Comparison of ENCODE assay signal across 24 cellular contexts in the genomic region with DNA sequence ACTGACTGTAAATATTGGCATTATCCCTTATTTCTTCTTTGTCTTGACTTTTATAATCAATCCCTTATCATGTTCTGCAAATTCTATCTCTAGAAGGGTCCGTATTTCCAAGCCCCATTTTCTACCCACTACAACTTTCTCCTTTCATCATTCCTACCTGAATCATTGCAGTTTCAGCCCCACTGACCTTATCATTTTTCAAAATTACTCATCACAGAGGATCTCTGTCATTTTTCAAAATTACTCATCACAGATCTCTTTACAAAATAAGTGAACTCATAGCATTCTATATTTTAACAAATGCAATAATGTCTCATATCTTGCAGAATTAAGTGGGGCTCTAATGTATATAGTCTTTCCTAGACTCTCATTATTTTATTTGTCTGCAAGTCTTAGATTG.
"Had no signal": no experiment of that assay in that cellular context is flagged by ENCODE, and none has a peak within 500 bp of the region (broad histone marks: within the 10 kb centered on the region; RNA-seq: fewer than 3 reads in every experiment).

No MANE protein-coding gene starts in this region.

- H3K4me3 ChIP-seq: ascending aorta, gastrocnemius medialis, hepatocyte, right lobe of liver, tibial nerve had no signal

- H3K27ac Mint-ChIP-seq: activated CD4-positive, alpha-beta memory T cell treated with anti-CD3 and anti-CD28 coated beads for 36 hours; activated CD4-positive, alpha-beta T cell treated with anti-CD3 and anti-CD28 coated beads, Interleukin-2, amount 10 ng/mL, durations not matched to agents 24 days and 14 days; activated naive CD8-positive, alpha-beta T cell; activated T-helper 2 cell treated with anti-CD3 and anti-CD28 coated beads, Interferon-gamma antibody, Interleukin-2, Interleukin-4, amounts not matched to agents 10 μg/mL and 5 μg/mL and 100 μg/mL, durations not matched to agents 14 hours and 24 hours and 36 hours; brain; effector memory CD8-positive, alpha-beta T cell; naive B cell; nephron progenitor cell had no signal

- H3K9me3 Mint-ChIP-seq: activated CD4-positive, alpha-beta memory T cell treated with anti-CD3 and anti-CD28 coated beads for 36 hours; activated CD4-positive, alpha-beta T cell treated with anti-CD3 and anti-CD28 coated beads, Interleukin-2, amount 10 ng/mL, durations not matched to agents 24 days and 14 days; activated T-helper 2 cell treated with anti-CD3 and anti-CD28 coated beads, Interferon-gamma antibody, Interleukin-2, Interleukin-4, amounts not matched to agents 10 μg/mL and 5 μg/mL and 100 μg/mL, durations not matched to agents 14 hours and 24 hours and 36 hours; brain; naive B cell; nephron progenitor cell had no signal

- H3K4me1 ChIP-seq: ascending aorta, gastrocnemius medialis, right lobe of liver, tibial nerve had no signal

- H3K79me2 ChIP-seq: hepatocyte had no signal

- H3K4me2 ChIP-seq: hepatocyte had no signal

- H3K27me3 ChIP-seq: ascending aorta, gastrocnemius medialis, hepatocyte, neutrophil, right lobe of liver, tibial nerve had no signal

- H3K36me3 Mint-ChIP-seq: activated CD4-positive, alpha-beta memory T cell treated with anti-CD3 and anti-CD28 coated beads for 36 hours; activated naive CD8-positive, alpha-beta T cell; brain; naive B cell had no signal

- H3K4me3 Mint-ChIP-seq: activated CD4-positive, alpha-beta memory T cell treated with anti-CD3 and anti-CD28 coated beads for 36 hours; activated CD4-positive, alpha-beta T cell treated with anti-CD3 and anti-CD28 coated beads, Interleukin-2, amount 10 ng/mL, durations not matched to agents 24 days and 14 days; activated naive CD8-positive, alpha-beta T cell; brain; effector memory CD8-positive, alpha-beta T cell; naive B cell; nephron progenitor cell had no signal

- DNase-seq: activated CD4-positive, alpha-beta memory T cell treated with anti-CD3 and anti-CD28 coated beads for 36 hours; activated CD4-positive, alpha-beta T cell treated with anti-CD3 and anti-CD28 coated beads, Interleukin-2, amount 10 ng/mL, durations not matched to agents 24 days and 14 days; activated CD4-positive, CD25-positive, alpha-beta regulatory T cell treated with anti-CD3 and anti-CD28 coated beads, Interleukin-2, amount 50 U/mL, for 72 hours; activated CD8-positive, alpha-beta memory T cell treated with anti-CD3 and anti-CD28 coated beads, Interleukin-2, amount 50 U/mL, for 4 hours; activated T-cell treated with anti-CD3 and anti-CD28 coated beads, Interleukin-2, amount 50 U/mL, for 1 hour; cortex of kidney; effector memory CD8-positive, alpha-beta T cell; erythroblast; gastrocnemius medialis; islet precursor cell; left ventricle myocardium superior; mammary epithelial cell; naive B cell; nephron progenitor cell; right lobe of liver; stimulated activated CD4-positive, alpha-beta T cell treated with anti-CD3 and anti-CD28 coated beads, Interleukin-2, amount 100 ng/mL, for 48 hours; stimulated activated naive CD4-positive, alpha-beta T cell treated with Interleukin-2 at 50 U/mL for 16 hours had no signal

- H3K9me3 ChIP-seq: ascending aorta, gastrocnemius medialis, neutrophil, right lobe of liver, tibial nerve had no signal

- H3K27ac ChIP-seq: ascending aorta, gastrocnemius medialis, hepatocyte, neutrophil, right lobe of liver, tibial nerve had no signal

- H2AFZ ChIP-seq: hepatocyte had no signal

- H3K4me1 Mint-ChIP-seq: brain, naive B cell, nephron progenitor cell had no signal

- H3K36me3 ChIP-seq: ascending aorta, gastrocnemius medialis, neutrophil, right lobe of liver, tibial nerve had no signal

- ATAC-seq: effector memory CD8-positive, alpha-beta T cell; gastrocnemius medialis; left ventricle myocardium superior; right lobe of liver had no signal

- H3K27me3 Mint-ChIP-seq: activated CD4-positive, alpha-beta memory T cell treated with anti-CD3 and anti-CD28 coated beads for 36 hours; activated CD4-positive, alpha-beta T cell treated with anti-CD3 and anti-CD28 coated beads, Interleukin-2, amount 10 ng/mL, durations not matched to agents 24 days and 14 days; activated naive CD8-positive, alpha-beta T cell; brain; effector memory CD8-positive, alpha-beta T cell; naive B cell had no signal
